20 cellular contexts compared by ENCODE assay signal in genomic region chr17:80894726-80895125, GRCh38.
A peak's percentile ranks its signal among the peaks of the same experiment; 100 is the strongest.
DNase-seq lines count a peak whose midpoint lies in the region; ATAC-seq and TF ChIP-seq lines count a peak whose summit lies in the region.
"Had no signal": no experiment of that assay in that cellular context is flagged by ENCODE, and none has a peak within 500 bp of the region (broad histone marks: within the 10 kb centered on the region; RNA-seq: fewer than 3 reads in every experiment).

No MANE protein-coding gene starts in this region.

- H3K9me3 ChIP-seq in T-helper 17 cell (ENCODE audit: control insufficient read depth, low read length, poor library complexity, severe bottlenecking), result no peaks in the 10 kb centered on the region
- H3K9me3 ChIP-seq: heart left ventricle had no signal

- peak overlapping the region; percentile 75 to 81 for H3K4me3 Mint-ChIP-seq in activated T-cell treated with anti-CD3 and anti-CD28 coated beads, Interleukin-2, amount 50 U/mL, for 72 hours
- H3K4me3 Mint-ChIP-seq in T-helper 17 cell (peak overlapping the region; percentile 81), chondrocyte (ENCODE audit: unreplicated experiment) (no peak overlapping the region)
- peak overlapping the region; percentile 44 to 56 for H3K4me3 Mint-ChIP-seq in stimulated activated naive CD8-positive, alpha-beta T cell treated with anti-CD3 and anti-CD28 coated beads, Interleukin-15, amount 100 ng/mL, for 72 hours
- H3K4me3 Mint-ChIP-seq: nephron had no signal

- no peak for DNase-seq in activated T-cell treated with anti-CD3 and anti-CD28 coated beads, Interleukin-2, amount 50 U/mL, for 72 hours
- DNase-seq in activated T-cell treated with anti-CD3 and anti-CD28 coated beads for 4 hours (no peak), T-helper 17 cell (no peak), chondrocyte (ENCODE audit: low spot score) (no peak), NCI-H82 treated with DMSO at 0.1 percent for 48 hours (lab: John Stamatoyannopoulos, UW; ENCODE audit: unreplicated experiment) (no peak), T-helper 9 cell (no peak)
- DNase-seq in stimulated activated naive CD8-positive, alpha-beta T cell treated with anti-CD3 and anti-CD28 coated beads, Interleukin-15, amount 100 ng/mL, for 72 hours, result no peak
- DNase-seq: GF-D8, heart left ventricle, left cardiac atrium, mesendoderm, NCI-H1092 treated with DMSO at 0.1 percent for 48 hours, NCI-H2029, NCI-H226, NCI-H774, OCI-M1, Right ventricle myocardium superior, SW 1271 had no signal

- H3K9me3 Mint-ChIP-seq in activated T-cell treated with anti-CD3 and anti-CD28 coated beads, Interleukin-2, amount 50 U/mL, for 72 hours, result no peaks in the 10 kb centered on the region
- H3K9me3 Mint-ChIP-seq in chondrocyte (ENCODE audit: low read depth), result no peaks in the 10 kb centered on the region
- no peaks in the 10 kb centered on the region for H3K9me3 Mint-ChIP-seq in stimulated activated naive CD8-positive, alpha-beta T cell treated with anti-CD3 and anti-CD28 coated beads, Interleukin-15, amount 100 ng/mL, for 72 hours
- H3K9me3 Mint-ChIP-seq: nephron had no signal

- H3K36me3 Mint-ChIP-seq in activated T-cell treated with anti-CD3 and anti-CD28 coated beads, Interleukin-2, amount 50 U/mL, for 72 hours (ENCODE audit: insufficient read depth in 2 of 2), result peaks cover 23 to 37% of the 10 kb centered on the region in 2 donors
- H3K36me3 Mint-ChIP-seq in T-helper 17 cell (ENCODE audit: low read depth) (peaks cover 12% of the 10 kb centered on the region), chondrocyte (ENCODE audit: low read depth) (peaks cover 26% of the 10 kb centered on the region)

- peak overlapping the region; percentile 88 for H3K27ac Mint-ChIP-seq in activated T-cell treated with anti-CD3 and anti-CD28 coated beads, Interleukin-2, amount 50 U/mL, for 72 hours
- peak overlapping the region; percentile 96 for H3K27ac Mint-ChIP-seq in T-helper 17 cell
- H3K27ac Mint-ChIP-seq in chondrocyte (ENCODE audit: unreplicated experiment), result peak overlapping the region; percentile 17
- H3K27ac Mint-ChIP-seq in stimulated activated naive CD8-positive, alpha-beta T cell treated with anti-CD3 and anti-CD28 coated beads, Interleukin-15, amount 100 ng/mL, for 72 hours, result peak overlapping the region; percentile 93 to 96
- H3K27ac Mint-ChIP-seq: nephron had no signal

- ATAC-seq in activated T-cell treated with anti-CD3 and anti-CD28 coated beads, Interleukin-2, amount 50 U/mL, for 72 hours (replicated peaks in 1 of 2), result no peak
- no peak for ATAC-seq in T-helper 17 cell
- ATAC-seq in stimulated activated naive CD8-positive, alpha-beta T cell treated with anti-CD3 and anti-CD28 coated beads, Interleukin-15, amount 100 ng/mL, for 72 hours, result no peak
- ATAC-seq: heart left ventricle, left cardiac atrium, sciatic nerve had no signal

- TF ChIP-seq CTCF in chondrocyte (IDR thresholded peaks at IDR 0.05), result no peak

- H3K4me1 Mint-ChIP-seq in activated T-cell treated with anti-CD3 and anti-CD28 coated beads, Interleukin-2, amount 50 U/mL, for 72 hours (ENCODE audit: low read depth), result peaks cover 94% of the 10 kb centered on the region
- H3K4me1 Mint-ChIP-seq in T-helper 17 cell, result peaks cover 54% of the 10 kb centered on the region
- H3K4me1 Mint-ChIP-seq in chondrocyte (ENCODE audit: low read depth), result peaks cover 48% of the 10 kb centered on the region
- H3K4me1 Mint-ChIP-seq in stimulated activated naive CD8-positive, alpha-beta T cell treated with anti-CD3 and anti-CD28 coated beads, Interleukin-15, amount 100 ng/mL, for 72 hours, result peaks cover 98% of the 10 kb centered on the region

- H3K27me3 Mint-ChIP-seq in activated T-cell treated with anti-CD3 and anti-CD28 coated beads, Interleukin-2, amount 50 U/mL, for 72 hours (ENCODE audit: low read depth), result no peaks in the 10 kb centered on the region
- H3K27me3 Mint-ChIP-seq in T-helper 17 cell (no peaks in the 10 kb centered on the region), chondrocyte (ENCODE audit: low read depth) (no peaks in the 10 kb centered on the region)
- no peaks in the 10 kb centered on the region for H3K27me3 Mint-ChIP-seq in stimulated activated naive CD8-positive, alpha-beta T cell treated with anti-CD3 and anti-CD28 coated beads, Interleukin-15, amount 100 ng/mL, for 72 hours

Comparison
In these comparisons a context has a peak if more than half of its experiments do, and no peak if none do; other contexts are left out.
1. H3K27ac Mint-ChIP-seq: peak in every context shown above with its lines; median percentile 96 in T-helper 17 cell; 94 in stimulated activated naive CD8-positive, alpha-beta T cell treated with anti-CD3 and anti-CD28 coated beads, Interleukin-15, amount 100 ng/mL, for 72 hours; 88 in activated T-cell treated with anti-CD3 and anti-CD28 coated beads, Interleukin-2, amount 50 U/mL, for 72 hours; 17 in chondrocyte.